ENCODE assay signal across 9 cellular contexts in the genomic region with DNA sequence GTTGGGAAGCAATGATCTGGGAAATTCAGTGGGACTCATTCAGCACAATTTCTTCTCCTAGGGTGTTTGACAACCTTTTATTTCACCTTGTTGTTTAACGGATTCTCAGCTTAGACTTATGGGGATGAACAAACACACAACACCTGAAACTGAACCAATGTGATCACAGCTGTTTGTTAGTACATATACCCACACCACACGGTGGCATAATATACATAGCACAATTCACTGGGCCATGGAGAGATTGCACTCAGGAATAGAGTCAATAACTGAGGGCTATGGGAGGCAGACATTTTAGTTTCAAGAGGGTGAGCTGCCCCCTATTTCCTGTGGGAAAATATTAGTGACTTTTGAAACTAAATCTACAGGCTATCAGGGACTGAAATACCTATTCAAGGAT.
"Had no signal": no experiment of that assay in that cellular context is flagged by ENCODE, and none has a peak within 500 bp of the region (broad histone marks: within the 10 kb centered on the region; RNA-seq: fewer than 3 reads in every experiment).

No MANE protein-coding gene starts in this region.

- H3K27ac ChIP-seq: GM23248 had no signal

- H3K36me3 ChIP-seq: HAP-1 had no signal

- H3K4me1 ChIP-seq: HAP-1 had no signal

- FAIRE-seq: HTR-8/SVneo, K562 had no signal

- H3K4me3 ChIP-seq: GM23248, HAP-1, K562 had no signal

- H3K9ac ChIP-seq: GM23248 had no signal

- H3K9me3 ChIP-seq: HAP-1 had no signal

- ATAC-seq: HCT116, K562 had no signal

- H2AFZ ChIP-seq: GM23248 had no signal

- DNase-seq: GM23248, GOT3, H7, HFFc6, IMR-90 had no signal
